In genomic region chr7:106482091-106482490, GRCh38 we compare ENCODE assay signal across 35 cellular contexts.
"Had no signal": no experiment of that assay in that cellular context is flagged by ENCODE, and none has a peak within 500 bp of the region (broad histone marks: within the 10 kb centered on the region; RNA-seq: fewer than 3 reads in every experiment).

No MANE protein-coding gene starts in this region.

- H3K36me3 Mint-ChIP-seq: activated naive CD4-positive, alpha-beta T cell treated with anti-CD3 and anti-CD28 coated beads, Interleukin-2, amount 10 ng/mL, durations not matched to agents 7 days and 5 days had no signal

- DNase-seq: activated B cell treated with CpG ODN at 0.5 μM for 24 hours; activated CD4-positive, alpha-beta memory T cell treated with anti-CD3 and anti-CD28 coated beads, Interleukin-2, amount 10 ng/mL, durations not matched to agents 7 days and 5 days; activated CD4-positive, alpha-beta T cell treated with anti-CD3 and anti-CD28 coated beads, Interleukin-2, amount 10 ng/mL, durations not matched to agents 7 days and 5 days; activated CD4-positive, alpha-beta T cell treated with anti-CD3 and anti-CD28 coated beads, Interleukin-2, amount 50 U/mL, for 4 hours; activated CD8-positive, alpha-beta memory T cell treated with anti-CD3 and anti-CD28 coated beads, Interleukin-2, amount 50 U/mL, for 48 hours; activated gamma-delta T cell; activated naive CD4-positive, alpha-beta T cell; activated naive CD4-positive, alpha-beta T cell treated with anti-CD3 and anti-CD28 coated beads, Interleukin-2, amount 10 ng/mL, durations not matched to agents 7 days and 5 days; activated T-cell treated with anti-CD3 and anti-CD28 coated beads for 4 hours; activated T-cell treated with anti-CD3 and anti-CD28 coated beads, Interleukin-2, amount 50 U/mL, for 24 hours; activated T-cell treated with anti-CD3 and anti-CD28 coated beads, Interleukin-2, amount 50 U/mL, for 72 hours; adrenal gland; amygdala; aorta; body of pancreas; caudate nucleus; cortex of kidney; dermis blood vessel endothelial cell; effector CD4-positive, alpha-beta T cell; effector memory CD8-positive, alpha-beta T cell; foreskin keratinocyte; gastrocnemius medialis; glutamatergic neuron; heart left ventricle; T-helper 1 cell; T-helper 17 cell; T1000; WERI-Rb-1 had no signal

- H3K4me3 Mint-ChIP-seq: activated B cell treated with CpG ODN at 0.5 μM for 24 hours; activated CD4-positive, alpha-beta memory T cell treated with anti-CD3 and anti-CD28 coated beads, Interleukin-2, amount 10 ng/mL, durations not matched to agents 7 days and 5 days; activated CD4-positive, alpha-beta T cell treated with anti-CD3 and anti-CD28 coated beads, Interleukin-2, amount 10 ng/mL, durations not matched to agents 7 days and 5 days; activated naive CD4-positive, alpha-beta T cell treated with anti-CD3 and anti-CD28 coated beads, Interleukin-2, amount 10 ng/mL, durations not matched to agents 7 days and 5 days; activated T-cell treated with anti-CD3 and anti-CD28 coated beads, Interleukin-2, amount 50 U/mL, for 24 hours; effector memory CD8-positive, alpha-beta T cell; T-helper 17 cell; T-helper 2 cell treated with Interferon-gamma antibody and Interleukin-4, amounts not matched to agents 5 μg/mL and 100 μg/mL, for 36 hours had no signal

- FAIRE-seq: colon, endometrium, endothelial cell of umbilical vein had no signal

- H3K27ac Mint-ChIP-seq: activated B cell treated with CpG ODN at 0.5 μM for 24 hours; activated CD4-positive, alpha-beta memory T cell treated with anti-CD3 and anti-CD28 coated beads, Interleukin-2, amount 10 ng/mL, durations not matched to agents 7 days and 5 days; activated CD4-positive, alpha-beta T cell treated with anti-CD3 and anti-CD28 coated beads, Interleukin-2, amount 10 ng/mL, durations not matched to agents 7 days and 5 days; activated naive CD4-positive, alpha-beta T cell treated with anti-CD3 and anti-CD28 coated beads, Interleukin-2, amount 10 ng/mL, durations not matched to agents 7 days and 5 days; effector memory CD8-positive, alpha-beta T cell; T-helper 17 cell; T-helper 2 cell treated with Interferon-gamma antibody and Interleukin-4, amounts not matched to agents 5 μg/mL and 100 μg/mL, for 36 hours had no signal

- H3K9me3 Mint-ChIP-seq: activated B cell treated with CpG ODN at 0.5 μM for 24 hours; activated CD4-positive, alpha-beta memory T cell treated with anti-CD3 and anti-CD28 coated beads, Interleukin-2, amount 10 ng/mL, durations not matched to agents 7 days and 5 days; activated CD4-positive, alpha-beta T cell treated with anti-CD3 and anti-CD28 coated beads, Interleukin-2, amount 10 ng/mL, durations not matched to agents 7 days and 5 days; activated naive CD4-positive, alpha-beta T cell treated with anti-CD3 and anti-CD28 coated beads, Interleukin-2, amount 10 ng/mL, durations not matched to agents 7 days and 5 days; activated T-cell treated with anti-CD3 and anti-CD28 coated beads, Interleukin-2, amount 50 U/mL, for 24 hours; effector memory CD8-positive, alpha-beta T cell; T-helper 2 cell treated with Interferon-gamma antibody and Interleukin-4, amounts not matched to agents 5 μg/mL and 100 μg/mL, for 36 hours had no signal

- ATAC-seq: activated CD4-positive, CD25-positive, alpha-beta regulatory T cell treated with anti-CD3 and anti-CD28 coated beads, Interleukin-2, amount 50 U/mL, for 24 hours; activated naive CD4-positive, alpha-beta T cell treated with anti-CD3 and anti-CD28 coated beads, Interleukin-2, amount 50 U/mL, for 72 hours; activated T-cell treated with anti-CD3 and anti-CD28 coated beads, Interleukin-2, amount 50 U/mL, for 72 hours; body of pancreas; effector memory CD8-positive, alpha-beta T cell; foreskin keratinocyte; gastrocnemius medialis; heart left ventricle; T-helper 17 cell had no signal

- H3K9me3 ChIP-seq: adrenal gland, body of pancreas, esophagus muscularis mucosa, gastrocnemius medialis, heart left ventricle had no signal

- H3K27me3 Mint-ChIP-seq: activated naive CD4-positive, alpha-beta T cell treated with anti-CD3 and anti-CD28 coated beads, Interleukin-2, amount 10 ng/mL, durations not matched to agents 7 days and 5 days had no signal

- H3K4me1 ChIP-seq: adrenal gland had no signal

- H3K27me3 ChIP-seq: body of pancreas, esophagus muscularis mucosa, foreskin keratinocyte, gastrocnemius medialis, heart left ventricle had no signal

- H3K4me3 ChIP-seq: adrenal gland, body of pancreas, esophagus muscularis mucosa, gastrocnemius medialis, heart left ventricle had no signal

- H3K36me3 ChIP-seq: adrenal gland, esophagus muscularis mucosa, gastrocnemius medialis, heart left ventricle, WERI-Rb-1 had no signal

- H3K4me1 Mint-ChIP-seq: activated B cell treated with CpG ODN at 0.5 μM for 24 hours had no signal

- H3K27ac ChIP-seq: adrenal gland, body of pancreas, esophagus muscularis mucosa, foreskin keratinocyte, gastrocnemius medialis, heart left ventricle, WERI-Rb-1 had no signal
